ENCODE assay signal across 11 cellular contexts in genomic region chr12:47270782-47271664, GRCh38.
DNase-seq lines count a peak whose midpoint lies in the region; ATAC-seq and TF ChIP-seq lines count a peak whose summit lies in the region.
"Had no signal": no experiment of that assay in that cellular context is flagged by ENCODE, and none has a peak within 500 bp of the region (broad histone marks: within the 10 kb centered on the region; RNA-seq: fewer than 3 reads in every experiment).

No MANE protein-coding gene starts in this region.

- TF ChIP-seq RAD21 in HCT116 (IDR thresholded peaks at IDR 0.05; ENCODE audit: low read depth), result peak; percentile 30; the same call in 1 of the 2 replicates

- CTCF ChIA-PET in HCT116 (lab: Charles Lee), result no interaction called here
- CTCF ChIA-PET in Caco-2 (lab: Charles Lee), result no interaction called here

- 0 out of 2 replicates have a peak overlapping the region, but pooled peaks have one; percentile 16 for H3K9ac ChIP-seq in HCT116 (ENCODE audit: low read length)

- peaks cover 15% of the 10 kb centered on the region for H3K9me3 Mint-ChIP-seq in Caco-2 (ENCODE audit: unreplicated experiment)

- H3K4me2 ChIP-seq in HCT116 (ENCODE audit: low read length), result peak overlapping the region; percentile 51

- no peaks in the 10 kb centered on the region for H3K27me3 Mint-ChIP-seq in Caco-2 (ENCODE audit: insufficient read depth, unreplicated experiment)

- H3K36me3 Mint-ChIP-seq in Caco-2 (ENCODE audit: insufficient read depth, unreplicated experiment), result no peaks in the 10 kb centered on the region

- H3K4me1 ChIP-seq in HCT116 (ENCODE audit: control insufficient read depth in 1 of 2, insufficient read depth in 2 of 2, low read length in 2 of 2) (peaks cover 7 to 26% of the 10 kb centered on the region in 2 experiments), prostate gland (replicated peaks) (no peaks in the 10 kb centered on the region), Caco-2 (no peaks in the 10 kb centered on the region)

- POLR2A ChIA-PET in HCT116 (lab: Charles Lee) (no interaction called here), Caco-2 (lab: Charles Lee) (interaction anchor here (0.6 kb wide), 1 partner anchor 9 kb away, joined by 4 read pairs; no protein-coding TSS in a partner anchor)

- no TSS peak for BruUV-seq in HCT116 (replicated peaks; lab: Mats Ljungman, UMichigan)
- BruUV-seq in Caco-2 (replicated peaks; lab: Mats Ljungman, UMichigan), result no TSS peak

- no peak for TF ChIP-seq CTCF in HCT116 (IDR thresholded peaks at IDR 0.05 in 2 of 3, conservative IDR thresholded peaks at IDR 0.05 in 1 of 3; ENCODE audit: borderline replicate concordance in 1 of 3, insufficient read depth in 1 of 3, low read depth in 2 of 3, low read length in 2 of 3)
- no peak for TF ChIP-seq CTCF in fibroblast of the aortic adventitia (IDR thresholded peaks at IDR 0.05; ENCODE audit: insufficient read depth, low read length)
- no peak for TF ChIP-seq CTCF in prostate gland (IDR thresholded peaks at IDR 0.05)
- no peak for TF ChIP-seq CTCF in Caco-2 (IDR thresholded peaks at IDR 0.05; ENCODE audit: insufficient read depth in 1 of 2, low read depth in 1 of 2, low read length in 1 of 2, severe bottlenecking in 1 of 2, unreplicated experiment in 1 of 2)

- 65% methylated on average over 4 of the region's 4 CpGs for WGBS in prostate gland

- H3K4me3 ChIP-seq in HCT116 (replicated peaks in 1 of 2; ENCODE audit: low read depth in 1 of 2, low read length in 2 of 2) (peak overlapping the region in 1 of 2 experiments; percentile 1; a peak in 1 of 4 replicates), fibroblast of the aortic adventitia (ENCODE audit: low read depth, low read length) (no peak overlapping the region), prostate gland (no peak overlapping the region), Caco-2 (ENCODE audit: low read depth, low read length) (no peak overlapping the region)

- no peaks in the 10 kb centered on the region for H3K79me2 ChIP-seq in HCT116 (ENCODE audit: insufficient read depth, low read length)

- no peaks in the 10 kb centered on the region for H3K9me3 ChIP-seq in HCT116 (ENCODE audit: control insufficient read depth in 1 of 2, insufficient read depth in 1 of 2, low read depth in 1 of 2, low read length in 2 of 2)
- no peaks in the 10 kb centered on the region for H3K9me3 ChIP-seq in prostate gland
- no peaks in the 10 kb centered on the region for H3K9me3 ChIP-seq in Caco-2

- no peak overlapping the region for H3K27ac Mint-ChIP-seq in Caco-2 (ENCODE audit: unreplicated experiment)

- TF ChIP-seq POLR2A in HCT116 (IDR thresholded peaks at IDR 0.05; ENCODE audit: borderline replicate concordance, extremely low read depth, insufficient read depth, insufficient read length) (no peak), prostate gland (IDR thresholded peaks at IDR 0.05) (no peak)

- RAD21 ChIA-PET in HCT116 (lab: Charles Lee; ENCODE audit: low non-redundant PET in 1 of 2, low total read pairs in 2 of 2, uncharacterized antibody in 2 of 2, unreplicated experiment in 2 of 2), result no interaction called here

- H3K36me3 ChIP-seq in HCT116 (ENCODE audit: control insufficient read depth in 1 of 2, insufficient read depth in 2 of 2, low read length in 2 of 2) (no peaks in the 10 kb centered on the region), prostate gland (no peaks in the 10 kb centered on the region), Caco-2 (ENCODE audit: control insufficient read depth, insufficient read depth, low read length) (no peaks in the 10 kb centered on the region)

- peak overlapping the region; percentile 10 for H2AFZ ChIP-seq in HCT116 (ENCODE audit: low read depth, low read length, poor library complexity, severe bottlenecking)

- DNase-seq in A172 (ENCODE audit: low spot score) (peak; percentile 97), HCT116 (ENCODE audit: low read depth, low spot score) (peak; percentile 84), T1000 (lab: John Stamatoyannopoulos, UW) (peak; percentile 33), fibroblast of the aortic adventitia (ENCODE audit: low read depth) (peak; percentile 60), GF-D8 (lab: John Stamatoyannopoulos, UW) (no peak), prostate gland (ENCODE audit: low spot score) (no peak), Caco-2 (no peak)
- DNase-seq: DMS 273 treated with DMSO at 0.1 percent for 48 hours; left cardiac atrium; stimulated activated CD4-positive, alpha-beta T cell treated with anti-CD3 and anti-CD28 coated beads, Interleukin-4, amount 100 ng/mL, for 1 hour had no signal

- H3K9me2 ChIP-seq in HCT116 (ENCODE audit: insufficient read depth), result no peaks in the 10 kb centered on the region

- intact Hi-C loops in HCT116 (cut with micrococcal nuclease) (no loop called here), prostate gland (cut with DNase I) (no loop called here), Caco-2 (cut with micrococcal nuclease; ENCODE audit: unreplicated experiment) (no loop called here)

- no peak overlapping the region for H3K4me3 Mint-ChIP-seq in Caco-2 (ENCODE audit: unreplicated experiment)

- no peaks in the 10 kb centered on the region for H3K4me1 Mint-ChIP-seq in Caco-2 (ENCODE audit: low read depth, unreplicated experiment)

- H3K27me3 ChIP-seq in HCT116 (ENCODE audit: insufficient read depth, low read length) (no peaks in the 10 kb centered on the region), prostate gland (replicated peaks; ENCODE audit: insufficient read depth) (no peaks in the 10 kb centered on the region), Caco-2 (replicated peaks; ENCODE audit: control insufficient read depth, insufficient read depth, low read length) (no peaks in the 10 kb centered on the region)

- H3K27ac ChIP-seq in HCT116 (ENCODE audit: low read depth, low read length), result peak overlapping the region; percentile 4; the same call in 1 of the 2 replicates
- no peak overlapping the region for H3K27ac ChIP-seq in prostate gland

- no peaks in the 10 kb centered on the region for H4K20me1 ChIP-seq in HCT116 (ENCODE audit: insufficient read depth)

- peak; percentile 95 for ATAC-seq in HCT116
- no peak for ATAC-seq in HG02763 (IDR thresholded peaks at IDR 0.05; ENCODE audit: unreplicated experiment)
- ATAC-seq: left cardiac atrium had no signal

TF ChIP-seq in HCT116, 20 proteins besides CTCF, POLR2A, EP300 and RAD21 (continues in another document):
- TF ChIP-seq SP1 (IDR thresholded peaks at IDR 0.05; ENCODE audit: low read depth) (peak; percentile 91), FOSL1 (IDR thresholded peaks at IDR 0.05; ENCODE audit: low read depth) (peak; percentile 92), TCF7L2 (IDR thresholded peaks at IDR 0.05; ENCODE audit: borderline replicate concordance, extremely low read depth, insufficient read depth, insufficient read length) (peak; percentile 21), SRF (IDR thresholded peaks at IDR 0.05; ENCODE audit: low read depth) (peak; percentile 57; the same call in 1 of the 2 replicates), YY1 (IDR thresholded peaks at IDR 0.05; ENCODE audit: extremely low read depth, insufficient replicate concordance, low read depth, low read length) (peak; percentile 41), EZH2phosphoT487 (IDR thresholded peaks at IDR 0.05; ENCODE audit: borderline replicate concordance) (no peak), JUND (IDR thresholded peaks at IDR 0.05) (peak; percentile 90), REST (IDR thresholded peaks at IDR 0.05; ENCODE audit: low read depth) (no peak), CEBPB (IDR thresholded peaks at IDR 0.05; ENCODE audit: low read depth) (peak; percentile 88)
- TF ChIP-seq, protein P1, sequence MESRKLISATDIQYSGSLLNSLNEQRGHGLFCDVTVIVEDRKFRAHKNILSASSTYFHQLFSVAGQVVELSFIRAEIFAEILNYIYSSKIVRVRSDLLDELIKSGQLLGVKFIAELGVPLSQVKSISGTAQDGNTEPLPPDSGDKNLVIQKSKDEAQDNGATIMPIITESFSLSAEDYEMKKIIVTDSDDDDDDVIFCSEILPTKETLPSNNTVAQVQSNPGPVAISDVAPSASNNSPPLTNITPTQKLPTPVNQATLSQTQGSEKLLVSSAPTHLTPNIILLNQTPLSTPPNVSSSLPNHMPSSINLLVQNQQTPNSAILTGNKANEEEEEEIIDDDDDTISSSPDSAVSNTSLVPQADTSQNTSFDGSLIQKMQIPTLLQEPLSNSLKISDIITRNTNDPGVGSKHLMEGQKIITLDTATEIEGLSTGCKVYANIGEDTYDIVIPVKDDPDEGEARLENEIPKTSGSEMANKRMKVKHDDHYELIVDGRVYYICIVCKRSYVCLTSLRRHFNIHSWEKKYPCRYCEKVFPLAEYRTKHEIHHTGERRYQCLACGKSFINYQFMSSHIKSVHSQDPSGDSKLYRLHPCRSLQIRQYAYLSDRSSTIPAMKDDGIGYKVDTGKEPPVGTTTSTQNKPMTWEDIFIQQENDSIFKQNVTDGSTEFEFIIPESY (IDR thresholded peaks at IDR 0.05; ENCODE audit: extremely low read depth, insufficient replicate concordance, low read length), result peak; percentile 48
- TF ChIP-seq, protein P2, sequence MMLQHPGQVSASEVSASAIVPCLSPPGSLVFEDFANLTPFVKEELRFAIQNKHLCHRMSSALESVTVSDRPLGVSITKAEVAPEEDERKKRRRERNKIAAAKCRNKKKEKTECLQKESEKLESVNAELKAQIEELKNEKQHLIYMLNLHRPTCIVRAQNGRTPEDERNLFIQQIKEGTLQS (IDR thresholded peaks at IDR 0.05), result peak; percentile 19; the same call in 1 of the 2 replicates

Comparison
In these comparisons a context has a peak if more than half of its experiments do, and no peak if none do; other contexts are left out.
1. DNase-seq: peak in A172 (single experiment), HCT116 (single experiment), T1000 (single experiment) and fibroblast of the aortic adventitia (single experiment); none in GF-D8 (single experiment), prostate gland (single experiment) and Caco-2 (0 of 2).